Comparison of ENCODE assay signal across 10 cellular contexts in the genomic region with DNA sequence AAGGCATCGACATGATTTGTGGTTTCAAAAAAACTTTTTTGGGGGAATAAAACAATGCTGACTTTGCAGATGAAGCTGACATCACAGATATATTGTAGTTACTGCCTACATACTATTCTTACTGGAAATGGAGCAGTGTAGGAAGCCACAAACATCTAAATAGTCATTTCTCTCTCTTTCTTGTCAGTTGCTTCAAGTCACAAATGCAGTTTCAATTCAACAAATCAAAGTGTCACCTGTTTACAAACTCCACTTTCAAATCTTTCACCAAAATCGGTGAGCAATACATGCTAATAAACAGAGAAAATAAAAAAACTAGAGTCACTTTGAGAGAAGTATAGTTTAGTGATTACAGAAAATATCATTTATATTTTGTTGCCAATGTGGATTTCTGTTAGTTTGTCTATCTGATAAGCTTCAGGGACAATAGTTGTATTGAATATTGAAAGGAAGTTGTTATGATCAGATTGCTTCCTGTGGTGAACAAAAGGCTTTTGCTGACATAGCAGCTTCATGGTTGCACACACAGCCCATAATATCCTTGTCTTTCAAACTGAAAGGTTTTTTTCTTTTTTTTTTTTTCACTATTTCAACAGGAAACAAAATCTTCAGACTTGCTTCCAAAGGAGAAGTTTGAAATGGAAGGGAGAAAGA. TPM values are rescaled to one million over a fixed set of nuclear protein-coding genes. Genes with fewer than 3 reads are reported as not detected.
DNase-seq lines count a peak whose midpoint lies in the region; ATAC-seq, FAIRE-seq and TF ChIP-seq lines count a peak whose summit lies in the region.
"Had no signal": no experiment of that assay in that cellular context is flagged by ENCODE, and none has a peak within 500 bp of the region (broad histone marks: within the 10 kb centered on the region; RNA-seq: fewer than 3 reads in every experiment).

No MANE protein-coding gene starts in this region.

- ATAC-seq in left ventricle myocardium superior (no peak), HG02610 (IDR thresholded peaks at IDR 0.05; ENCODE audit: unreplicated experiment) (peak; percentile 93), HG03575 (IDR thresholded peaks at IDR 0.05; ENCODE audit: extremely low read depth, insufficient number of reproducible peaks, low FRiP score, unreplicated experiment) (peak; percentile 87)

- H3K27me3 ChIP-seq in left ventricle myocardium inferior (ENCODE audit: low read depth) (peaks cover 14% of the 10 kb centered on the region), testis (no peaks in the 10 kb centered on the region), small intestine (ENCODE audit: control insufficient read depth in 2 of 2, insufficient read depth in 2 of 2, low read length in 2 of 2) (no peaks in the 10 kb centered on the region)

- no peaks in the 10 kb centered on the region for H3K9me3 ChIP-seq in left ventricle myocardium inferior (replicated peaks)
- no peaks in the 10 kb centered on the region for H3K9me3 ChIP-seq in testis
- no peaks in the 10 kb centered on the region for H3K9me3 ChIP-seq in small intestine (ENCODE audit: control insufficient read depth, low read depth)

- 19 to 25% methylated on average over 2 of the region's 2 CpGs for WGBS in testis, 2 donors
- WGBS in small intestine, 3 donors = 19 to 35% (median 34%) methylated on average over 2 of the region's 2 CpGs

- no peak overlapping the region for H3K4me3 ChIP-seq in left ventricle myocardium inferior
- H3K4me3 ChIP-seq in testis = no peak overlapping the region
- no peak overlapping the region for H3K4me3 ChIP-seq in small intestine (ENCODE audit: low read depth in 1 of 2, low read length in 2 of 2)
- H3K4me3 ChIP-seq: lung had no signal

- TF ChIP-seq CTCF in left ventricle myocardium inferior (IDR thresholded peaks at IDR 0.05; ENCODE audit: borderline replicate concordance) = no peak
- TF ChIP-seq CTCF in testis (IDR thresholded peaks at IDR 0.05) = no peak

- no peaks in the 10 kb centered on the region for H3K36me3 ChIP-seq in left ventricle myocardium inferior
- H3K36me3 ChIP-seq in testis (ENCODE audit: low read depth, missing control alignments) = no peaks in the 10 kb centered on the region
- H3K36me3 ChIP-seq in small intestine (ENCODE audit: control insufficient read depth in 2 of 2, insufficient read depth in 2 of 2, low read length in 2 of 2) = no peaks in the 10 kb centered on the region

- peak overlapping the region; percentile 18 for H3K27ac ChIP-seq in left ventricle myocardium inferior (replicated peaks)
- H3K27ac ChIP-seq in testis = peak overlapping the region; percentile 16 to 81
- no peak overlapping the region for H3K27ac ChIP-seq in small intestine (ENCODE audit: low read depth in 1 of 2, low read length in 1 of 2)

- H3K4me1 ChIP-seq in left ventricle myocardium inferior = peaks cover 25% of the 10 kb centered on the region
- H3K4me1 ChIP-seq in testis = peaks cover 52% of the 10 kb centered on the region
- H3K4me1 ChIP-seq in small intestine (ENCODE audit: control insufficient read depth in 2 of 2, insufficient read depth in 1 of 2, low read depth in 1 of 2, low read length in 1 of 2) = no peaks in the 10 kb centered on the region

- DNase-seq in left ventricle myocardium inferior = no peak
- DNase-seq in left ventricle myocardium superior = no peak
- no peak for DNase-seq in testis
- DNase-seq in NCI-H2196 treated with DMSO at 0.1 percent for 48 hours (lab: John Stamatoyannopoulos, UW; ENCODE audit: unreplicated experiment) = no peak
- no peak for DNase-seq in NOMO-1 treated with dmso at 0.1 percent for 144 hours (lab: John Stamatoyannopoulos, UW; ENCODE audit: unreplicated experiment)
- no peak for DNase-seq in small intestine

- no peak for FAIRE-seq in small intestine (lab: Jason Lieb, UNC)
- FAIRE-seq: endometrium had no signal

- no peak for TF ChIP-seq POLR2A in testis (IDR thresholded peaks at IDR 0.05)

- intact Hi-C loops in left ventricle myocardium inferior (cut with micrococcal nuclease) = no loop called here
- intact Hi-C loops in left ventricle myocardium superior (cut with micrococcal nuclease) = no loop called here
- intact Hi-C loops in testis (cut with DNase I; ENCODE audit: low total_unique reads) = no loop called here

RNA-seq across cellular contexts. Expression of gene PTPN13, which starts 49.7 kb away (rescaled TPM):
- total RNA-seq in left ventricle myocardium inferior = 3.8 TPM
- total RNA-seq in left ventricle myocardium superior = 3.2 TPM
- total RNA-seq in testis = 10 to 100 TPM; 48.9 to 62.0 TPM
- polyA plus RNA-seq in testis (ENCODE audit: insufficient read depth, low read depth, low replicate concordance) = 30.1 TPM
- under 1 TPM; 0.22 to 0.94 (median 0.27) TPM for polyA plus RNA-seq in small intestine

Comparison
In these comparisons a context has a peak if more than half of its experiments do, and no peak if none do; other contexts are left out.
1. H3K27ac ChIP-seq: peak in left ventricle myocardium inferior (single experiment) and testis (2 of 2); none in small intestine (0 of 2).
2. RNA of gene PTPN13, which starts 49.7 kb away (total RNA-seq): 48.9 to 62.0 TPM in testis; 3.8 TPM in left ventricle myocardium inferior (single experiment) and 3.2 TPM in left ventricle myocardium superior (single experiment); every median in the first group is over 10 times any median in the second.